ENCODE assay signal across 9 cellular contexts in genomic region chr3:9168230-9168629, GRCh38.
DNase-seq lines count a peak whose midpoint lies in the region; ATAC-seq and TF ChIP-seq lines count a peak whose summit lies in the region.
"Had no signal": no experiment of that assay in that cellular context is flagged by ENCODE, and none has a peak within 500 bp of the region (broad histone marks: within the 10 kb centered on the region; RNA-seq: fewer than 3 reads in every experiment).

No MANE protein-coding gene starts in this region.

- TF ChIP-seq POLR2A in prostate gland (IDR thresholded peaks at IDR 0.05), result no peak

- no peak overlapping the region for H3K4me3 ChIP-seq in prostate gland

- ATAC-seq in GM18873 (IDR thresholded peaks at IDR 0.05; ENCODE audit: low FRiP score, unreplicated experiment) (peak; percentile 97), HG02763 (IDR thresholded peaks at IDR 0.05; ENCODE audit: unreplicated experiment) (peak; percentile 96), WTC11 (peak; percentile 89)

- WGBS in prostate gland, result 66% methylated on average over 6 of the region's 6 CpGs

- POLR2A ChIA-PET in WTC11 (lab: Charles Lee), result no interaction called here

- no peaks in the 10 kb centered on the region for H3K36me3 ChIP-seq in prostate gland

- intact Hi-C loops in prostate gland (cut with DNase I), result no loop called here

- H3K4me1 Mint-ChIP-seq in WTC11, result no peaks in the 10 kb centered on the region; the same call in 1 of the 2 replicates

- TF ChIP-seq CTCF in WTC11 (IDR thresholded peaks at IDR 0.05) (no peak), prostate gland (IDR thresholded peaks at IDR 0.05) (no peak)

- no peaks in the 10 kb centered on the region for H3K4me1 ChIP-seq in prostate gland (replicated peaks)

- H3K27ac ChIP-seq in prostate gland, result no peak overlapping the region
- H3K27ac ChIP-seq: HL-60 had no signal

- CTCF ChIA-PET in WTC11 (lab: Charles Lee), result interaction anchor here (1.3 to 1.4 kb wide), 2 partner anchors 34 to 180 kb away, joined by 3 to 4 read pairs; no protein-coding TSS in a partner anchor

- no peak overlapping the region for H3K4me3 Mint-ChIP-seq in WTC11

- no peaks in the 10 kb centered on the region for H3K9me3 Mint-ChIP-seq in WTC11

- H3K27me3 ChIP-seq in prostate gland (replicated peaks; ENCODE audit: insufficient read depth), result no peaks in the 10 kb centered on the region

- H3K36me3 Mint-ChIP-seq in WTC11, result no peaks in the 10 kb centered on the region

- H3K27me3 Mint-ChIP-seq in WTC11 (ENCODE audit: low read depth), result no peaks in the 10 kb centered on the region

- peak; percentile 44 for DNase-seq in WTC11 (ENCODE audit: low spot score)
- peak; percentile 54 for DNase-seq in medulla oblongata (ENCODE audit: extremely low spot score)
- DNase-seq in NCI-H526 (lab: John Stamatoyannopoulos, UW), result no peak
- no peak for DNase-seq in prostate gland (ENCODE audit: low spot score)
- DNase-seq in MV-4-11 (lab: John Stamatoyannopoulos, UW), result no peak
- no peak for DNase-seq in central memory CD4-positive, alpha-beta T cell

- H3K9me3 ChIP-seq in prostate gland, result no peaks in the 10 kb centered on the region

- H3K27ac Mint-ChIP-seq in WTC11, result no peak overlapping the region

TF ChIP-seq in WTC11, 78 proteins besides CTCF, POLR2A, EP300 and RAD21:
- TF ChIP-seq, protein P1, sequence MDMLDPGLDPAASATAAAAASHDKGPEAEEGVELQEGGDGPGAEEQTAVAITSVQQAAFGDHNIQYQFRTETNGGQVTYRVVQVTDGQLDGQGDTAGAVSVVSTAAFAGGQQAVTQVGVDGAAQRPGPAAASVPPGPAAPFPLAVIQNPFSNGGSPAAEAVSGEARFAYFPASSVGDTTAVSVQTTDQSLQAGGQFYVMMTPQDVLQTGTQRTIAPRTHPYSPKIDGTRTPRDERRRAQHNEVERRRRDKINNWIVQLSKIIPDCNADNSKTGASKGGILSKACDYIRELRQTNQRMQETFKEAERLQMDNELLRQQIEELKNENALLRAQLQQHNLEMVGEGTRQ (CRISPR knock-in tag; IDR thresholded peaks at IDR 0.05), result peak; percentile 24; the same call in 1 of the 2 replicates
- TF ChIP-seq, protein P2, sequence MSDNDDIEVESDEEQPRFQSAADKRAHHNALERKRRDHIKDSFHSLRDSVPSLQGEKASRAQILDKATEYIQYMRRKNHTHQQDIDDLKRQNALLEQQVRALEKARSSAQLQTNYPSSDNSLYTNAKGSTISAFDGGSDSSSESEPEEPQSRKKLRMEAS (CRISPR knock-in tag; IDR thresholded peaks at IDR 0.05), result 0 out of 2 replicates have a peak, but pooled peaks have one; percentile 26
- no peak for TF ChIP-seq TEAD4 (CRISPR knock-in tag; IDR thresholded peaks at IDR 0.05)

Comparison
In these comparisons a context has a peak if more than half of its experiments do, and no peak if none do; other contexts are left out.
1. DNase-seq: peak in WTC11 (single experiment) and medulla oblongata (single experiment); none in NCI-H526 (0 of 2), prostate gland (single experiment), MV-4-11 (single experiment) and central memory CD4-positive, alpha-beta T cell (single experiment).
2. Peak in every context shown above with its lines, with median percentiles within 50 percentile points of each other: ATAC-seq.